8 cellular contexts compared by ENCODE assay signal in genomic region chr3:43296565-43296964, GRCh38. TPM values are rescaled to one million over a fixed set of nuclear protein-coding genes. Genes with fewer than 3 reads are reported as not detected.
DNase-seq lines count a peak whose midpoint lies in the region; ATAC-seq, FAIRE-seq and TF ChIP-seq lines count a peak whose summit lies in the region.

No MANE protein-coding gene starts in this region.

- DNase-seq in AG10803 (ENCODE audit: low read depth) (peak; percentile 28), HL-60 (ENCODE audit: low read depth in 1 of 2, low spot score in 1 of 2) (peak; percentile 61 to 90), head of caudate nucleus (peak in 28 of 42 donors; percentile 11 to 58 (median 25)), kidney (no peak), DMS153 treated with DMSO at 0.1 percent for 48 hours (lab: John Stamatoyannopoulos, UW; ENCODE audit: unreplicated experiment) (no peak)
- DNase-seq in activated CD4-positive, alpha-beta T cell treated with anti-CD3 and anti-CD28 coated beads, Interleukin-2, amount 50 U/mL, for 1 hour = peak; percentile 54

- no peak overlapping the region for H3K9ac ChIP-seq in kidney (ENCODE audit: low read length in 2 of 2)

- FAIRE-seq in kidney (lab: Jason Lieb, UNC) = no peak

- H3K27me3 ChIP-seq in HL-60 (ENCODE audit: insufficient read depth, poor library complexity, severe bottlenecking) (no peaks in the 10 kb centered on the region), thymus (ENCODE audit: control insufficient read depth, insufficient read depth) (no peaks in the 10 kb centered on the region)

- no peak overlapping the region for H3K4me3 ChIP-seq in AG10803 (ENCODE audit: low read length)
- no peak overlapping the region for H3K4me3 ChIP-seq in HL-60 (replicated peaks; ENCODE audit: insufficient read depth, low read length)
- peak overlapping the region; percentile 1 for H3K4me3 ChIP-seq in thymus (ENCODE audit: low read length)
- no peak overlapping the region for H3K4me3 ChIP-seq in kidney (ENCODE audit: low read length in 2 of 2)

- H3K27ac ChIP-seq in HL-60 (replicated peaks) (peak overlapping the region; percentile 75), thymus (ENCODE audit: low read depth) (peak overlapping the region; percentile 11), kidney (ENCODE audit: low read depth in 2 of 2, low read length in 2 of 2) (no peak overlapping the region)

- 2% methylated on average over 1 of the region's 1 CpG for WGBS in thymus

- H3K36me3 ChIP-seq in thymus (ENCODE audit: control insufficient read depth, insufficient read depth) (peaks cover 8% of the 10 kb centered on the region), kidney (ENCODE audit: control insufficient read depth in 1 of 2, insufficient read depth in 2 of 2, low read length in 2 of 2) (no peaks in the 10 kb centered on the region)

- TF ChIP-seq CTCF in AG10803 (conservative IDR thresholded peaks at IDR 0.05; ENCODE audit: low read length) = no peak
- TF ChIP-seq CTCF in HL-60 (IDR thresholded peaks at IDR 0.05; ENCODE audit: insufficient read depth, low read length) = no peak
- TF ChIP-seq CTCF in kidney (IDR thresholded peaks at IDR 0.05; ENCODE audit: borderline replicate concordance, extremely low read depth, insufficient read depth) = no peak

- intact Hi-C loops in head of caudate nucleus (cut with DNase I) (no loop called here), kidney (cut with DNase I) (no loop called here)

- peaks cover 22% of the 10 kb centered on the region for H3K4me1 ChIP-seq in thymus (ENCODE audit: control insufficient read depth, insufficient read depth, low read length)
- peaks cover 20 to 25% of the 10 kb centered on the region in 2 donors for H3K4me1 ChIP-seq in kidney (ENCODE audit: control insufficient read depth in 1 of 2, insufficient read depth in 1 of 2, low read depth in 1 of 2, low read length in 2 of 2)

- H3K9me3 ChIP-seq in thymus (ENCODE audit: control insufficient read depth) = no peaks in the 10 kb centered on the region
- no peaks in the 10 kb centered on the region for H3K9me3 ChIP-seq in kidney (ENCODE audit: control insufficient read depth in 1 of 2, low read length in 2 of 2)

- ATAC-seq in GM19463 (IDR thresholded peaks at IDR 0.05; ENCODE audit: unreplicated experiment) = peak; percentile 79

RNA-seq across cellular contexts. Expression of gene SNRK, which starts 10.2 kb away (rescaled TPM):
- polyA plus RNA-seq in thymus (33.6 TPM), kidney (ENCODE audit: insufficient read depth, low read depth, low replicate concordance) (15.6 TPM)
- 62.3 TPM for total RNA-seq in kidney

Comparison
In these comparisons a context has a peak if more than half of its experiments do, and no peak if none do; other contexts are left out.
1. DNase-seq: peak in AG10803 (single experiment), HL-60 (2 of 2), activated CD4-positive, alpha-beta T cell treated with anti-CD3 and anti-CD28 coated beads, Interleukin-2, amount 50 U/mL, for 1 hour (single experiment) and head of caudate nucleus (28 of 42); none in kidney (single experiment) and DMS153 treated with DMSO at 0.1 percent for 48 hours (single experiment).
2. H3K27ac ChIP-seq: peak in HL-60 (single experiment) and thymus (single experiment); none in kidney (0 of 2).